28 cellular contexts compared by ENCODE assay signal in the genomic region with DNA sequence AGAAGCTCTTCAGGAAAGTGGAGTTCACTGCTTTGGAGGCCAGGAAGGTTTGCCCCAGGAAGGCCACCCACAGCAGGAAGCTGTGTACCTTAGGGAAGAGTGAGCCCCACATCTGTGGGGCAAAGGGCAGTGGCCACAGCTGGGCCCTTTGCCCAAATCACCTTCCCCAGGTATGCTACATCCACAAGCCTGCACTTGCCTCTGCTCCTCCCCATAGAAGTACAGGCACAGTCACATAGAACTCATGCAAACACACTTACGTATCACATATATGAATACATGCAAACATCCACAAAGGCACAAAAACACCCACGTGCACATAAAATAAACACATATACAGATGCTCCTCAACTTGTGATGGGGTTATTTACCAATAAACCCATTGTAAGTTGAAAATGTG. TPM values are rescaled to one million over a fixed set of nuclear protein-coding genes. Genes with fewer than 3 reads are reported as not detected.
DNase-seq lines count a peak whose midpoint lies in the region; ATAC-seq, FAIRE-seq and TF ChIP-seq lines count a peak whose summit lies in the region.
"Had no signal": no experiment of that assay in that cellular context is flagged by ENCODE, and none has a peak within 500 bp of the region (broad histone marks: within the 10 kb centered on the region; RNA-seq: fewer than 3 reads in every experiment).

No MANE protein-coding gene starts in this region.

- peaks cover 23% of the 10 kb centered on the region for H3K4me1 ChIP-seq in BE2C
- H3K4me1 ChIP-seq in lower lobe of right lung: no peaks in the 10 kb centered on the region
- no peaks in the 10 kb centered on the region for H3K4me1 ChIP-seq in GM23248 (ENCODE audit: insufficient read depth)
- H3K4me1 ChIP-seq: psoas muscle, testis had no signal

- ATAC-seq in lower lobe of right lung (no peak), HG03565 (IDR thresholded peaks at IDR 0.05; ENCODE audit: unreplicated experiment) (no peak)
- ATAC-seq: activated CD4-positive, alpha-beta T cell treated with anti-CD3 and anti-CD28 coated beads for 36 hours; effector memory CD8-positive, alpha-beta T cell; K562; mucosa of descending colon; psoas muscle; T-cell had no signal

- H4K20me1 ChIP-seq in GM23248 (ENCODE audit: insufficient read depth): no peaks in the 10 kb centered on the region

- intact Hi-C loops in lower lobe of right lung (cut with DNase I): no loop called here

- DNase-seq in BE2C: no peak
- DNase-seq in HT-29 (ENCODE audit: low spot score): peak; percentile 75
- DNase-seq in ecto neural progenitor cell (ENCODE audit: low spot score): peak; percentile 23
- peak; percentile 8 for DNase-seq in lower lobe of right lung
- DNase-seq in NCI-H2227 treated with DMSO at 0.1 percent for 48 hours (lab: John Stamatoyannopoulos, UW): no peak
- no peak for DNase-seq in frontal cortex (ENCODE audit: low spot score in 2 of 2)
- DNase-seq in GM23248: no peak
- DNase-seq: activated CD4-positive, alpha-beta T cell treated with anti-CD3 and anti-CD28 coated beads for 36 hours; DMS 273 treated with DMSO at 0.1 percent for 48 hours; effector memory CD8-positive, alpha-beta T cell; MM.1S; mucosa of descending colon; NCI-H1436 treated with DMSO at 0.1 percent for 48 hours; NCI-H524 treated with DMSO at 0.1 percent for 48 hours; psoas muscle; SHP77; stimulated activated CD4-positive, alpha-beta T cell treated with anti-CD3 and anti-CD28 coated beads, Interleukin-1b, Interleukin-23, amount 100 ng/mL, for 48 hours; T-cell had no signal

- H3K36me3 ChIP-seq in BE2C: no peaks in the 10 kb centered on the region
- H3K36me3 ChIP-seq in lower lobe of right lung: no peaks in the 10 kb centered on the region
- H3K36me3 ChIP-seq in GM23248 (ENCODE audit: low read depth): no peaks in the 10 kb centered on the region

- no peak overlapping the region for H2AFZ ChIP-seq in GM23248

- H3K27ac ChIP-seq in lower lobe of right lung: no peak overlapping the region
- H3K27ac ChIP-seq in GM23248: no peak overlapping the region
- H3K27ac ChIP-seq: psoas muscle, testis had no signal

- no peak overlapping the region for H3K4me2 ChIP-seq in GM23248 (ENCODE audit: unreplicated experiment)

- 54 to 65% methylated on average over 2 of the region's 2 CpGs for WGBS in GM23248 (ENCODE audit: low coverage in 1 of 2, low lambda C conversion rate in 2 of 2, missing lambda C conversion rate in 2 of 2), 2 experiments

- H3K27me3 ChIP-seq in BE2C: no peaks in the 10 kb centered on the region
- H3K27me3 ChIP-seq in lower lobe of right lung (ENCODE audit: low read depth): no peaks in the 10 kb centered on the region
- H3K27me3 ChIP-seq in GM23248 (replicated peaks; ENCODE audit: insufficient read depth): peaks cover 34% of the 10 kb centered on the region; the same call in 1 of the 2 replicates
- H3K27me3 ChIP-seq: testis had no signal

- H3K9ac ChIP-seq in GM23248: no peak overlapping the region

- TF ChIP-seq CTCF in BE2C (IDR thresholded peaks at IDR 0.05; ENCODE audit: low read depth, low read length): no peak
- no peak for TF ChIP-seq CTCF in lower lobe of right lung (IDR thresholded peaks at IDR 0.05)

- no peaks in the 10 kb centered on the region for H3K79me2 ChIP-seq in GM23248 (ENCODE audit: insufficient read depth)

- H3K4me3 ChIP-seq in BE2C (ENCODE audit: low read depth, low read length) (peak overlapping the region; percentile 34), lower lobe of right lung (no peak overlapping the region), GM23248 (no peak overlapping the region)
- H3K4me3 ChIP-seq: K562, mucosa of descending colon, psoas muscle, testis had no signal

- no peaks in the 10 kb centered on the region for H3F3A ChIP-seq in GM23248 (ENCODE audit: insufficient read depth)

- H3K9me3 ChIP-seq in BE2C (no peaks in the 10 kb centered on the region), lower lobe of right lung (no peaks in the 10 kb centered on the region), GM23248 (ENCODE audit: low read depth) (no peaks in the 10 kb centered on the region)
- H3K9me3 ChIP-seq: mucosa of descending colon, psoas muscle, testis had no signal

- no peaks in the 10 kb centered on the region for H3K9me2 ChIP-seq in GM23248 (ENCODE audit: insufficient read depth)

- in situ Hi-C loops in GM23248 (cut with MboI): no loop called here

- no peak for FAIRE-seq in frontal cortex (lab: Jason Lieb, UNC)
- FAIRE-seq: K562, TTC549 had no signal

RNA-seq across cellular contexts. Expression of gene TRIM29, which starts 2.1 kb away (rescaled TPM):
- 1.8 TPM for polyA plus RNA-seq in BE2C (2012; ENCODE audit: insufficient read depth, insufficient read length, low read depth)
- total RNA-seq in HT-29 (2014; rRNA removed; shearing (Covaris generic)): 172 and 226 TPM in 2 replicates
- 8.3 TPM for total RNA-seq in lower lobe of right lung
- total RNA-seq in frontal cortex: not detected
- 1.4 TPM in 1 of 2 replicates, not detected in the other for total RNA-seq in GM23248 (2014; rRNA removed; shearing (Covaris generic))
- polyA plus RNA-seq in GM23248 (2016; fragmentation: Nextera tagmentation; extraction: Ambion mirVana): 0.86 and 1.1 TPM in 2 replicates
- total RNA-seq: activated CD4-positive, alpha-beta T cell treated with anti-CD3 and anti-CD28 coated beads for 36 hours; activated CD8-positive, alpha-beta memory T cell treated with anti-CD3 and anti-CD28 coated beads for 36 hours; activated naive CD8-positive, alpha-beta T cell treated with anti-CD3 and anti-CD28 coated beads, Interleukin-2, amount 10 ng/mL, durations not matched to agents 7 days and 5 days; activated T-helper 1 cell treated with anti-CD3 and anti-CD28 coated beads, Interleukin-12 subunit alpha, Interleukin-12 subunit beta, Interleukin-2, Interleukin-4 antibody, amounts not matched to agents 30 ng/mL and 10 ng/mL and 1 ng/mL, durations not matched to agents 14 hours and 24 hours and 36 hours; CD4-positive, alpha-beta T cell; G401; H9; T-cell had no signal

Comparison
In these comparisons a context has a peak if more than half of its experiments do, and no peak if none do; other contexts are left out.
1. DNase-seq: peak in HT-29 (single experiment), ecto neural progenitor cell (single experiment) and lower lobe of right lung (single experiment); none in BE2C (single experiment), NCI-H2227 treated with DMSO at 0.1 percent for 48 hours (single experiment), frontal cortex (0 of 2) and GM23248 (single experiment).
2. RNA of gene TRIM29, which starts 2.1 kb away (total RNA-seq): 172 to 226 TPM in HT-29; 8.3 TPM in lower lobe of right lung (single experiment), 1.4 TPM in GM23248 and not detected in frontal cortex (single experiment); every median in the first group is over 10 times any median in the second.